Comparison of ENCODE assay signal across 19 cellular contexts in genomic region chr6:125954735-125955410, GRCh38. TPM values are rescaled to one million over a fixed set of nuclear protein-coding genes. Genes with fewer than 3 reads are reported as not detected.
DNase-seq lines count a peak whose midpoint lies in the region; ATAC-seq and TF ChIP-seq lines count a peak whose summit lies in the region.
"Had no signal": no experiment of that assay in that cellular context is flagged by ENCODE, and none has a peak within 500 bp of the region (broad histone marks: within the 10 kb centered on the region; RNA-seq: fewer than 3 reads in every experiment).

No MANE protein-coding gene starts in this region.

- H3K4me3 ChIP-seq in PC-3 (ENCODE audit: low read length) (no peak overlapping the region), stomach (no peak overlapping the region)
- H3K4me3 ChIP-seq in naive thymus-derived CD4-positive, alpha-beta T cell (ENCODE audit: low read length): no peak overlapping the region
- H3K4me3 ChIP-seq: BLaER1 treated with 17β-estradiol and CSF1 and Interleukin-3, amounts not matched to agents 10 nM and 100 nM; esophagus muscularis mucosa; thoracic aorta had no signal

- H3K9me3 ChIP-seq in CD4-positive, alpha-beta T cell (ENCODE audit: control insufficient read depth, low read length): no peaks in the 10 kb centered on the region
- no peaks in the 10 kb centered on the region for H3K9me3 ChIP-seq in PC-3 (ENCODE audit: low read length)
- H3K9me3 ChIP-seq in naive thymus-derived CD4-positive, alpha-beta T cell (ENCODE audit: control insufficient read depth in 2 of 3, low read length in 3 of 3): no peaks in the 10 kb centered on the region
- H3K9me3 ChIP-seq in stomach: no peaks in the 10 kb centered on the region
- H3K9me3 ChIP-seq: esophagus muscularis mucosa, thoracic aorta had no signal

- H3K4me3 Mint-ChIP-seq in activated CD4-positive, alpha-beta T cell treated with anti-CD3 and anti-CD28 coated beads, Interleukin-2, amount 10 ng/mL, durations not matched to agents 7 days and 5 days: peak overlapping the region; percentile 17
- peak overlapping the region; percentile 39 for H3K4me3 Mint-ChIP-seq in CD4-positive, alpha-beta T cell
- peak overlapping the region in 6 of 10 donors; percentile 2 to 74 (median 46) for H3K4me3 Mint-ChIP-seq in naive thymus-derived CD4-positive, alpha-beta T cell
- H3K4me3 Mint-ChIP-seq: stimulated activated effector memory CD8-positive, alpha-beta T cell treated with anti-CD3 and anti-CD28 coated beads, Interleukin-12 subunit alpha, Interleukin-12 subunit beta, amount 100 ng/mL, for 72 hours had no signal

- H3F3A ChIP-seq in PC-3 (ENCODE audit: low read length, unreplicated experiment): no peaks in the 10 kb centered on the region

- no TSS peak for BruUV-seq in PC-3 (replicated peaks; lab: Mats Ljungman, UMichigan)

- H2AFZ ChIP-seq in PC-3 (ENCODE audit: low read length): 0 out of 2 replicates have a peak overlapping the region, but pooled peaks have one; percentile 30

- H3K27me3 Mint-ChIP-seq in activated CD4-positive, alpha-beta T cell treated with anti-CD3 and anti-CD28 coated beads, Interleukin-2, amount 10 ng/mL, durations not matched to agents 7 days and 5 days: peaks cover 3% of the 10 kb centered on the region
- no peaks in the 10 kb centered on the region for H3K27me3 Mint-ChIP-seq in CD4-positive, alpha-beta T cell
- H3K27me3 Mint-ChIP-seq in naive thymus-derived CD4-positive, alpha-beta T cell: peaks cover 0 to 13% (median 5%) of the 10 kb centered on the region in 5 donors

- peaks cover 7% of the 10 kb centered on the region for H3K4me1 Mint-ChIP-seq in activated CD4-positive, alpha-beta T cell treated with anti-CD3 and anti-CD28 coated beads, Interleukin-2, amount 10 ng/mL, durations not matched to agents 7 days and 5 days
- H3K4me1 Mint-ChIP-seq in CD4-positive, alpha-beta T cell (ENCODE audit: low read depth): peaks cover 9% of the 10 kb centered on the region
- peaks cover 0 to 12% (median 4%) of the 10 kb centered on the region in 7 donors for H3K4me1 Mint-ChIP-seq in naive thymus-derived CD4-positive, alpha-beta T cell

- intact Hi-C loops in CD4-positive, alpha-beta T cell (cut with DNase I, micrococcal nuclease): loop anchor here (5.0 kb wide), 2 partner anchors 38 to 643 kb away; no protein-coding TSS in a partner anchor
- intact Hi-C loops in PC-3 (cut with micrococcal nuclease) (loop anchor here (5.0 kb wide), 2 partner anchors 38 to 83 kb away; no protein-coding TSS in a partner anchor), stomach (cut with DNase I; ENCODE audit: low total_unique reads) (no loop called here)
- intact Hi-C loops in naive thymus-derived CD4-positive, alpha-beta T cell (cut with micrococcal nuclease): loop anchor here in 1 of 2 donors (5.0 kb wide), 1 partner anchor 653 kb away; the partner anchor contains the start of gene HDDC2

- TF ChIP-seq CTCF in CD4-positive, alpha-beta T cell (IDR thresholded peaks at IDR 0.05): no peak
- TF ChIP-seq CTCF in PC-3 (conservative IDR thresholded peaks at IDR 0.05; ENCODE audit: low read depth, low read length) (no peak), stomach (IDR thresholded peaks at IDR 0.05) (no peak)

- H3K4me1 ChIP-seq in PC-3 (ENCODE audit: insufficient read depth, low read length) (peaks cover 18% of the 10 kb centered on the region; the same call in 1 of the 2 replicates), stomach (peaks cover 22 to 33% (median 27%) of the 10 kb centered on the region in 4 donors)
- H3K4me1 ChIP-seq in naive thymus-derived CD4-positive, alpha-beta T cell (ENCODE audit: control insufficient read depth in 2 of 2, insufficient read depth in 2 of 2, low read length in 2 of 2): peaks cover 16 to 18% of the 10 kb centered on the region in 2 donors

- no peak overlapping the region for H3K4me2 ChIP-seq in PC-3 (ENCODE audit: low read length)
- H3K4me2 ChIP-seq: BLaER1 treated with 17β-estradiol and CSF1 and Interleukin-3, amounts not matched to agents 10 nM and 100 nM had no signal

- TF ChIP-seq POLR2A in stomach (IDR thresholded peaks at IDR 0.05): no peak

- no peaks in the 10 kb centered on the region for H3K9me3 Mint-ChIP-seq in activated CD4-positive, alpha-beta T cell treated with anti-CD3 and anti-CD28 coated beads, Interleukin-2, amount 10 ng/mL, durations not matched to agents 7 days and 5 days
- no peaks in the 10 kb centered on the region for H3K9me3 Mint-ChIP-seq in CD4-positive, alpha-beta T cell
- H3K9me3 Mint-ChIP-seq in naive thymus-derived CD4-positive, alpha-beta T cell: no peaks in the 10 kb centered on the region
- H3K9me3 Mint-ChIP-seq: IgD-negative memory B cell; stimulated activated effector memory CD8-positive, alpha-beta T cell treated with anti-CD3 and anti-CD28 coated beads, Interleukin-12 subunit alpha, Interleukin-12 subunit beta, amount 100 ng/mL, for 72 hours had no signal

- ATAC-seq in CD4-positive, alpha-beta T cell (ENCODE audit: poor library complexity): no peak
- ATAC-seq in PC-3: no peak
- ATAC-seq in naive thymus-derived CD4-positive, alpha-beta T cell: no peak
- no peak for ATAC-seq in HG03520 (IDR thresholded peaks at IDR 0.05; ENCODE audit: unreplicated experiment)
- ATAC-seq: stimulated activated effector memory CD8-positive, alpha-beta T cell treated with anti-CD3 and anti-CD28 coated beads, Interleukin-12 subunit alpha, Interleukin-12 subunit beta, amount 100 ng/mL, for 72 hours had no signal

- H3K27me3 ChIP-seq in CD4-positive, alpha-beta T cell (ENCODE audit: control insufficient read depth, insufficient read depth, low read length): no peaks in the 10 kb centered on the region
- no peaks in the 10 kb centered on the region for H3K27me3 ChIP-seq in PC-3 (ENCODE audit: low read length)
- H3K27me3 ChIP-seq in naive thymus-derived CD4-positive, alpha-beta T cell (ENCODE audit: control insufficient read depth in 2 of 2, insufficient read depth in 2 of 2, low read length in 2 of 2): no peaks in the 10 kb centered on the region
- no peaks in the 10 kb centered on the region for H3K27me3 ChIP-seq in stomach
- H3K27me3 ChIP-seq: BLaER1 treated with 17β-estradiol and CSF1 and Interleukin-3, amounts not matched to agents 10 nM and 100 nM had no signal

- H3K36me3 Mint-ChIP-seq in activated CD4-positive, alpha-beta T cell treated with anti-CD3 and anti-CD28 coated beads, Interleukin-2, amount 10 ng/mL, durations not matched to agents 7 days and 5 days (ENCODE audit: low read depth): no peaks in the 10 kb centered on the region
- no peaks in the 10 kb centered on the region for H3K36me3 Mint-ChIP-seq in CD4-positive, alpha-beta T cell (ENCODE audit: low read depth)
- peaks cover 0 to 1% (median 0%) of the 10 kb centered on the region in 5 donors for H3K36me3 Mint-ChIP-seq in naive thymus-derived CD4-positive, alpha-beta T cell
- H3K36me3 Mint-ChIP-seq: IgD-negative memory B cell; stimulated activated effector memory CD8-positive, alpha-beta T cell treated with anti-CD3 and anti-CD28 coated beads, Interleukin-12 subunit alpha, Interleukin-12 subunit beta, amount 100 ng/mL, for 72 hours had no signal

- no peaks in the 10 kb centered on the region for H3K9me2 ChIP-seq in PC-3 (replicated peaks; ENCODE audit: low read length)

- H3K79me2 ChIP-seq in PC-3 (ENCODE audit: low read length): peaks cover 19% of the 10 kb centered on the region

- H3K36me3 ChIP-seq in PC-3 (ENCODE audit: low read depth, low read length) (no peaks in the 10 kb centered on the region), stomach (no peaks in the 10 kb centered on the region)
- H3K36me3 ChIP-seq in naive thymus-derived CD4-positive, alpha-beta T cell (ENCODE audit: control insufficient read depth in 2 of 3, insufficient read depth in 3 of 3, low read length in 3 of 3): peaks cover 0 to 5% (median 0%) of the 10 kb centered on the region in 3 experiments
- H3K36me3 ChIP-seq: esophagus muscularis mucosa, thoracic aorta had no signal

- no peak for TF ChIP-seq EP300 in stomach (IDR thresholded peaks at IDR 0.05)

- H3K9ac ChIP-seq in PC-3 (ENCODE audit: low read length): no peak overlapping the region
- H3K9ac ChIP-seq: BLaER1 treated with 17β-estradiol and CSF1 and Interleukin-3, amounts not matched to agents 10 nM and 100 nM had no signal

- no peaks in the 10 kb centered on the region for H4K20me1 ChIP-seq in PC-3 (ENCODE audit: low read length)
- H4K20me1 ChIP-seq: BLaER1 treated with 17β-estradiol and CSF1 and Interleukin-3, amounts not matched to agents 10 nM and 100 nM had no signal

- H3K27ac ChIP-seq in CD4-positive, alpha-beta T cell (ENCODE audit: low read depth, low read length): no peak overlapping the region
- H3K27ac ChIP-seq in PC-3 (ENCODE audit: low read length) (no peak overlapping the region), stomach (no peak overlapping the region)
- H3K27ac ChIP-seq in naive thymus-derived CD4-positive, alpha-beta T cell (ENCODE audit: low read depth, low read length): no peak overlapping the region
- H3K27ac ChIP-seq: BLaER1 treated with 17β-estradiol and CSF1 and Interleukin-3, amounts not matched to agents 10 nM and 100 nM; esophagus muscularis mucosa; thoracic aorta had no signal

- DNase-seq in activated CD4-positive, alpha-beta T cell treated with anti-CD3 and anti-CD28 coated beads, Interleukin-2, amount 10 ng/mL, durations not matched to agents 7 days and 5 days: no peak
- no peak for DNase-seq in activated CD4-positive, alpha-beta T cell treated with anti-CD3 and anti-CD28 coated beads for 4 hours
- DNase-seq in CD4-positive, alpha-beta T cell: no peak
- DNase-seq in PC-3: no peak
- DNase-seq in naive thymus-derived CD4-positive, alpha-beta T cell: no peak
- DNase-seq in stomach: no peak
- no peak for DNase-seq in stimulated activated CD4-positive, alpha-beta T cell treated with anti-CD3 and anti-CD28 coated beads, Interleukin-2, amount 100 ng/mL, for 24 hours
- DNase-seq: activated effector memory CD4-positive, alpha-beta T cell treated with anti-CD3 and anti-CD28 coated beads, Interleukin-2, amount 50 U/mL, for 16 hours; effector memory CD4-positive, alpha-beta T cell; NCI-H1417 treated with DMSO at 0.1 percent for 48 hours; NCI-H524 treated with DMSO at 0.1 percent for 48 hours; posterior cingulate gyrus; SW 1271 had no signal

- 44 to 62% (median 49%) methylated on average over 5 of the region's 5 CpGs for WGBS in stomach, 5 donors

- CTCF ChIA-PET in activated CD4-positive, alpha-beta T cell treated with anti-CD3 and anti-CD28 coated beads, Interleukin-2, amount 10 ng/mL, durations not matched to agents 7 days and 5 days (lab: Charles Lee): interaction anchor here (0.9 to 5.5 kb wide), 11 partner anchors 8 to 169 kb away, joined by 3 to 50 read pairs (median 11); partner anchors contain the start of gene NCOA7
- CTCF ChIA-PET in CD4-positive, alpha-beta T cell (lab: Charles Lee): no interaction called here
- CTCF ChIA-PET in PC-3 (lab: Charles Lee): interaction anchor here (1.1 kb wide), 1 partner anchor 55 kb away, joined by 4 read pairs; no protein-coding TSS in a partner anchor
- CTCF ChIA-PET in naive thymus-derived CD4-positive, alpha-beta T cell (lab: Charles Lee): interaction anchor here (0.7 to 3.2 kb wide), 2 partner anchors 33 to 164 kb away, joined by 3 to 40 read pairs; partner anchors contain the start of gene NCOA7

- no peak overlapping the region for H3K27ac Mint-ChIP-seq in activated CD4-positive, alpha-beta T cell treated with anti-CD3 and anti-CD28 coated beads, Interleukin-2, amount 10 ng/mL, durations not matched to agents 7 days and 5 days
- H3K27ac Mint-ChIP-seq in CD4-positive, alpha-beta T cell: peak overlapping the region; percentile 13
- peak overlapping the region in 8 of 9 donors; percentile 3 to 93 (median 74) for H3K27ac Mint-ChIP-seq in naive thymus-derived CD4-positive, alpha-beta T cell
- H3K27ac Mint-ChIP-seq: stimulated activated effector memory CD8-positive, alpha-beta T cell treated with anti-CD3 and anti-CD28 coated beads, Interleukin-12 subunit alpha, Interleukin-12 subunit beta, amount 100 ng/mL, for 72 hours had no signal

- POLR2A ChIA-PET in activated CD4-positive, alpha-beta T cell treated with anti-CD3 and anti-CD28 coated beads, Interleukin-2, amount 10 ng/mL, durations not matched to agents 7 days and 5 days (lab: Charles Lee): no interaction called here
- POLR2A ChIA-PET in CD4-positive, alpha-beta T cell (lab: Charles Lee): interaction anchor here (3.1 to 3.4 kb wide), 2 partner anchors 165 to 175 kb away, joined by 78 to 128 read pairs; partner anchors contain the start of gene NCOA7
- POLR2A ChIA-PET in PC-3 (lab: Charles Lee; ENCODE audit: unreplicated experiment): no interaction called here
- POLR2A ChIA-PET in naive thymus-derived CD4-positive, alpha-beta T cell (lab: Charles Lee): interaction anchor here (3.5 to 5.1 kb wide), 3 partner anchors 32 to 173 kb away, joined by 33 to 74 read pairs (median 70); partner anchors contain the start of genes NCOA7 and TRMT11

RNA-seq across cellular contexts. Expression of gene HINT3, which starts 1.7 kb away (rescaled TPM):
- 1 to 10 TPM; 7.5 to 8.3 TPM for total RNA-seq in activated CD4-positive, alpha-beta T cell treated with anti-CD3 and anti-CD28 coated beads, Interleukin-2, amount 10 ng/mL, durations not matched to agents 7 days and 5 days
- 10 to 100 TPM; 10.4 TPM for total RNA-seq in CD4-positive, alpha-beta T cell
- total RNA-seq in PC-3 (2014; rRNA removed): 7.8 and 8.0 TPM in 2 replicates
- 10 to 100 TPM in 2 of 5 experiments, 1 to 10 TPM in 3; 7.7 to 12.4 (median 9.5) TPM for total RNA-seq in naive thymus-derived CD4-positive, alpha-beta T cell
- 10 to 100 TPM in 1 of 2 donors, 1 to 10 TPM in 1; 7.8 to 11.0 TPM for polyA plus RNA-seq in naive thymus-derived CD4-positive, alpha-beta T cell
- 10 to 100 TPM in 4 of 5 donors, 1 to 10 TPM in 1; 9.9 to 36.0 (median 24.3) TPM for total RNA-seq in stomach
- polyA plus RNA-seq in stomach: 10 to 100 TPM in 2 of 3 donors, 1 to 10 TPM in 1; 9.3 to 28.9 (median 17.6) TPM

RNA-seq across cellular contexts. Expression of gene TRMT11, which starts 31.5 kb away (rescaled TPM):
- total RNA-seq in activated CD4-positive, alpha-beta T cell treated with anti-CD3 and anti-CD28 coated beads, Interleukin-2, amount 10 ng/mL, durations not matched to agents 7 days and 5 days: 10 to 100 TPM; 15.1 to 16.3 TPM
- 10 to 100 TPM; 21.6 to 22.5 TPM for total RNA-seq in CD4-positive, alpha-beta T cell
- total RNA-seq in PC-3 (2014; rRNA removed) (17.9 and 23.5 TPM in 2 replicates), stomach (100 to 1,000 TPM in 1 of 5 donors, 10 to 100 TPM in 4; 49.7 to 124 (median 52.5) TPM)
- total RNA-seq in naive thymus-derived CD4-positive, alpha-beta T cell: 10 to 100 TPM; 13.6 to 34.1 (median 20.1) TPM
- 10 to 100 TPM; 12.4 to 14.3 TPM for polyA plus RNA-seq in naive thymus-derived CD4-positive, alpha-beta T cell
- polyA plus RNA-seq in stomach: 10 to 100 TPM in 1 of 3 donors, 1 to 10 TPM in 2; 7.0 to 10.2 (median 9.3) TPM

Comparison
In these comparisons a context has a peak if more than half of its experiments do, and no peak if none do; other contexts are left out.
1. POLR2A ChIA-PET loops: an anchor here in CD4-positive, alpha-beta T cell (3.1 to 3.4 kb wide) and naive thymus-derived CD4-positive, alpha-beta T cell (3.5 to 5.1 kb wide); none called in activated CD4-positive, alpha-beta T cell treated with anti-CD3 and anti-CD28 coated beads, Interleukin-2, amount 10 ng/mL, durations not matched to agents 7 days and 5 days and PC-3.